In genomic region chr6:148760568-148761531, GRCh38 we compare ENCODE assay signal across 9 cellular contexts. TPM values are rescaled to one million over a fixed set of nuclear protein-coding genes. Genes with fewer than 3 reads are reported as not detected.
DNase-seq lines count a peak whose midpoint lies in the region; ATAC-seq and TF ChIP-seq lines count a peak whose summit lies in the region.
"Had no signal": no experiment of that assay in that cellular context is flagged by ENCODE, and none has a peak within 500 bp of the region (broad histone marks: within the 10 kb centered on the region; RNA-seq: fewer than 3 reads in every experiment).

No MANE protein-coding gene starts in this region.

- no peaks in the 10 kb centered on the region for H3K27me3 ChIP-seq in CD4-positive, alpha-beta memory T cell (ENCODE audit: insufficient read depth, low read length)
- no peaks in the 10 kb centered on the region for H3K27me3 ChIP-seq in effector memory CD4-positive, alpha-beta T cell (replicated peaks; ENCODE audit: control insufficient read depth, insufficient read depth, low read length, poor library complexity, severe bottlenecking)

- TF ChIP-seq CTCF in mesothelial cell of epicardium (IDR thresholded peaks at IDR 0.05; ENCODE audit: unreplicated experiment), result no peak

- peak overlapping the region; percentile 83 for H3K27ac ChIP-seq in CD4-positive, alpha-beta memory T cell (ENCODE audit: low read depth, low read length)
- peak overlapping the region; percentile 90 for H3K27ac ChIP-seq in effector memory CD4-positive, alpha-beta T cell (ENCODE audit: insufficient read depth, low read length, poor library complexity, severe bottlenecking)

- H3K36me3 ChIP-seq in CD4-positive, alpha-beta memory T cell (ENCODE audit: insufficient read depth, low read length), result no peaks in the 10 kb centered on the region
- no peaks in the 10 kb centered on the region for H3K36me3 ChIP-seq in effector memory CD4-positive, alpha-beta T cell (ENCODE audit: control insufficient read depth, insufficient read depth, low read length)

- H3K4me3 ChIP-seq in CD4-positive, alpha-beta memory T cell (ENCODE audit: low read length in 2 of 2), result peak overlapping the region; percentile 20 to 42
- peak overlapping the region; percentile 31 for H3K4me3 ChIP-seq in effector memory CD4-positive, alpha-beta T cell (ENCODE audit: insufficient read depth, low read depth, low read length, poor library complexity, severe bottlenecking)
- H3K4me3 ChIP-seq: K562 had no signal

- H3K27me3 Mint-ChIP-seq in CD4-positive, alpha-beta memory T cell, result no peaks in the 10 kb centered on the region
- H3K27me3 Mint-ChIP-seq in IgD-negative memory B cell, result peaks cover 2% of the 10 kb centered on the region
- H3K27me3 Mint-ChIP-seq in mesothelial cell of epicardium (ENCODE audit: low read depth), result no peaks in the 10 kb centered on the region

- ATAC-seq in GM21526 (IDR thresholded peaks at IDR 0.05; ENCODE audit: low FRiP score, unreplicated experiment), result peak; percentile 37
- ATAC-seq: K562 had no signal

- no peaks in the 10 kb centered on the region for H3K9me3 Mint-ChIP-seq in CD4-positive, alpha-beta memory T cell
- H3K9me3 Mint-ChIP-seq in IgD-negative memory B cell (peaks cover 0 to 6% (median 0%) of the 10 kb centered on the region in 3 donors), mesothelial cell of epicardium (peaks cover 20% of the 10 kb centered on the region)

- peaks cover 67 to 94% (median 76%) of the 10 kb centered on the region in 4 donors for H3K4me1 Mint-ChIP-seq in CD4-positive, alpha-beta memory T cell
- peaks cover 67 to 87% (median 72%) of the 10 kb centered on the region in 3 donors for H3K4me1 Mint-ChIP-seq in IgD-negative memory B cell
- peaks cover 22% of the 10 kb centered on the region for H3K4me1 Mint-ChIP-seq in mesothelial cell of epicardium

- H3K27ac Mint-ChIP-seq in CD4-positive, alpha-beta memory T cell, result peak overlapping the region; percentile 91 to 99 (median 96)
- peak overlapping the region; percentile 98 for H3K27ac Mint-ChIP-seq in IgD-negative memory B cell
- peak overlapping the region; percentile 60 for H3K27ac Mint-ChIP-seq in mesothelial cell of epicardium

- peak; percentile 77 to 87 (median 84) for DNase-seq in CD4-positive, alpha-beta memory T cell
- peak; percentile 18 for DNase-seq in activated CD4-positive, alpha-beta T cell treated with anti-CD3 and anti-CD28 coated beads, Interleukin-2, amount 50 U/mL, for 1 hour
- DNase-seq in effector memory CD4-positive, alpha-beta T cell, result peak; percentile 13 to 40 (median 29)
- peak in 1 of 2 experiments; percentile 43 for DNase-seq in mesothelial cell of epicardium (ENCODE audit: low spot score in 2 of 2, unreplicated experiment in 2 of 2)
- peak; percentile 87 for DNase-seq in stromal cell of bone marrow (ENCODE audit: low read depth)
- no peak for DNase-seq in SK-N-DZ (ENCODE audit: low spot score)

- no peaks in the 10 kb centered on the region for H3K9me3 ChIP-seq in CD4-positive, alpha-beta memory T cell (ENCODE audit: control insufficient read depth in 1 of 2, low read length in 2 of 2)
- H3K9me3 ChIP-seq in effector memory CD4-positive, alpha-beta T cell (ENCODE audit: control insufficient read depth, low read length), result no peaks in the 10 kb centered on the region

- H3K36me3 Mint-ChIP-seq in CD4-positive, alpha-beta memory T cell, result peaks cover 0 to 3% of the 10 kb centered on the region in 2 donors
- H3K36me3 Mint-ChIP-seq in IgD-negative memory B cell (no peaks in the 10 kb centered on the region), mesothelial cell of epicardium (peaks cover 12% of the 10 kb centered on the region)

- intact Hi-C loops in CD4-positive, alpha-beta memory T cell (cut with micrococcal nuclease), result loop anchor here (1.0 to 5.0 kb wide), 5 partner anchors 13 to 806 kb away; partner anchors contain the start of gene GINM1

- peaks cover 63% of the 10 kb centered on the region for H3K4me1 ChIP-seq in CD4-positive, alpha-beta memory T cell (ENCODE audit: insufficient read depth, low read length)
- H3K4me1 ChIP-seq in effector memory CD4-positive, alpha-beta T cell (ENCODE audit: control insufficient read depth, insufficient read depth, low read length, poor library complexity, severe bottlenecking), result peaks cover 45% of the 10 kb centered on the region

- CTCF ChIA-PET in CD4-positive, alpha-beta memory T cell (lab: Charles Lee; ENCODE audit: partially characterized antibody), result interaction anchor here (1.0 to 2.9 kb wide), 4 partner anchors 9 to 15 kb away, joined by 3 to 13 read pairs (median 12); partner anchors contain the start of gene UST

- H3K4me3 Mint-ChIP-seq in CD4-positive, alpha-beta memory T cell, result peak overlapping the region; percentile 79 to 88 (median 84)
- H3K4me3 Mint-ChIP-seq in IgD-negative memory B cell (peak overlapping the region; percentile 82 to 92 (median 87)), mesothelial cell of epicardium (peak overlapping the region; percentile 20)

- POLR2A ChIA-PET in CD4-positive, alpha-beta memory T cell (lab: Charles Lee; ENCODE audit: partially characterized antibody), result interaction anchor here (0.6 to 7.1 kb wide), 7 partner anchors 9 to 703 kb away, joined by 3 to 183 read pairs (median 8); partner anchors contain the start of gene UST

RNA-seq across cellular contexts. Expression of gene UST, which starts 14.0 kb away (rescaled TPM):
- total RNA-seq in CD4-positive, alpha-beta memory T cell, result 1 to 10 TPM; 7.0 to 7.6 TPM
- 1 to 10 TPM; 2.2 to 3.2 TPM for polyA plus RNA-seq in CD4-positive, alpha-beta memory T cell
- polyA plus RNA-seq in IgD-negative memory B cell, result 1.3 TPM
- total RNA-seq in mesothelial cell of epicardium, result 5.9 to 6.6 TPM (median 6.3 TPM) in 3 replicates
- polyA plus RNA-seq in SK-N-DZ (2014; cell fraction: cytosol; rRNA removed), result not detected in 2 replicates
- not detected in 2 replicates for polyA plus RNA-seq in SK-N-DZ (2014; cell fraction: nucleus; rRNA removed)

Comparison
In these comparisons a context has a peak if more than half of its experiments do, and no peak if none do; other contexts are left out.
1. H3K4me3 Mint-ChIP-seq: peak in every context shown above with its lines; median percentile 87 in IgD-negative memory B cell; 84 in CD4-positive, alpha-beta memory T cell; 20 in mesothelial cell of epicardium.